In the genomic region with DNA sequence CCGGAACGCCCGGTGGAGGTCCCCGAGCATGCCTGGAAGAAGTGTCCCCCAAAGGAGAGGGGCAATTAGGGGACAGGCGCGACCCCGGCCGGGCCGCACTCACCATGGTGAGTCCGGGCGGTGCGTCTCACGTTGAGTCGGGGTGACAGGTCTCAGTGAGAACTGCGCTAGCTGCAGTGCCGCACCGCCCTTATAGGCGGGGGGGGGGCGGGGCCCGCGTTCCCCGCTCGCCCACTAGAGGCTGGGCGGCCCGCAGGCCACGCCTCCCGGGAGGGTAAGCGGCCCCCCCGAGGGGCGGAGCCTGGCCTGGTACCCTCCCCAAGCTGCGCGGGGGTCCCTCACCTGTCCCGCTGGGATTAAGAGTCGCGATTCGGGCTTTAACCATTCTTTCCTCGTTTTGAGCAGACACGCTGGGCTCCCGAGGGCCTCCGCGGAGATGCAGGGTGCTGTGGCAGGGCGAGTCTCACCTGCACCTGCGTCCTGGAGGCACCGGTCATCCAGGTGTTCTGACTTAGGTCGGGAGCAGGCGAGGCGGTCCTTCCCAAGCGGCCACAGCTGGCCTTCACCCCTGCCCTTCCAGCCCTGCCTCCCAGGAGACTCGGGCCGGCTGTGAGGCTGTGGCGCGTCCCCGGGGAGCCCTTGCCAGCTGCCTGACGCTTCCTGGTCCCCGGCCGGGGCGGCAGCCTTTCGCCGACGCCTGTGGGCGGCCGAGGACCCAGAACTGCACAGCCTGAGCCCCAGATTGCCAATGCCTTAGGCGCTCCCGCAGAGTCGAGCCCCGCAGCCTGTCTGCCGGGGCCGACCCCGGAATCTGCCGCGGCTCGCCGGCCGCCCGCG, we compare ENCODE assay signal across 1 cellular context.
A peak's percentile ranks its signal among the peaks of the same experiment; 100 is the strongest.
TF ChIP-seq lines count a peak whose summit lies in the region.

A gene (minus strand): TSS at position 166 of the 837 bp plus-strand sequence. CDS start 60 bp downstream, at position 106.

TF ChIP-seq in HepG2, 621 proteins besides CTCF, POLR2A, EP300 and RAD21 (continued from another document and continues in another):
- TF ChIP-seq, protein P1, sequence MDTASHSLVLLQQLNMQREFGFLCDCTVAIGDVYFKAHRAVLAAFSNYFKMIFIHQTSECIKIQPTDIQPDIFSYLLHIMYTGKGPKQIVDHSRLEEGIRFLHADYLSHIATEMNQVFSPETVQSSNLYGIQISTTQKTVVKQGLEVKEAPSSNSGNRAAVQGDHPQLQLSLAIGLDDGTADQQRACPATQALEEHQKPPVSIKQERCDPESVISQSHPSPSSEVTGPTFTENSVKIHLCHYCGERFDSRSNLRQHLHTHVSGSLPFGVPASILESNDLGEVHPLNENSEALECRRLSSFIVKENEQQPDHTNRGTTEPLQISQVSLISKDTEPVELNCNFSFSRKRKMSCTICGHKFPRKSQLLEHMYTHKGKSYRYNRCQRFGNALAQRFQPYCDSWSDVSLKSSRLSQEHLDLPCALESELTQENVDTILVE (CRISPR knock-in tag; IDR thresholded peaks at IDR 0.05), result no peak
- TF ChIP-seq, protein P2, sequence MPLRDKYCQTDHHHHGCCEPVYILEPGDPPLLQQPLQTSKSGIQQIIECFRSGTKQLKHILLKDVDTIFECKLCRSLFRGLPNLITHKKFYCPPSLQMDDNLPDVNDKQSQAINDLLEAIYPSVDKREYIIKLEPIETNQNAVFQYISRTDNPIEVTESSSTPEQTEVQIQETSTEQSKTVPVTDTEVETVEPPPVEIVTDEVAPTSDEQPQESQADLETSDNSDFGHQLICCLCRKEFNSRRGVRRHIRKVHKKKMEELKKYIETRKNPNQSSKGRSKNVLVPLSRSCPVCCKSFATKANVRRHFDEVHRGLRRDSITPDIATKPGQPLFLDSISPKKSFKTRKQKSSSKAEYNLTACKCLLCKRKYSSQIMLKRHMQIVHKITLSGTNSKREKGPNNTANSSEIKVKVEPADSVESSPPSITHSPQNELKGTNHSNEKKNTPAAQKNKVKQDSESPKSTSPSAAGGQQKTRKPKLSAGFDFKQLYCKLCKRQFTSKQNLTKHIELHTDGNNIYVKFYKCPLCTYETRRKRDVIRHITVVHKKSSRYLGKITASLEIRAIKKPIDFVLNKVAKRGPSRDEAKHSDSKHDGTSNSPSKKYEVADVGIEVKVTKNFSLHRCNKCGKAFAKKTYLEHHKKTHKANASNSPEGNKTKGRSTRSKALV (CRISPR knock-in tag; IDR thresholded peaks at IDR 0.05), result peak; percentile 76
- TF ChIP-seq ZSCAN12 (CRISPR knock-in tag; IDR thresholded peaks at IDR 0.05) (0 out of 2 replicates have a peak, but pooled peaks have one; percentile 55), CBX5 (CRISPR knock-in tag; IDR thresholded peaks at IDR 0.05; ENCODE audit: borderline replicate concordance) (0 out of 2 replicates have a peak, but pooled peaks have one; percentile 17), GTF2F1 (IDR thresholded peaks at IDR 0.05; ENCODE audit: low read length) (no peak), SRF (IDR thresholded peaks at IDR 0.05; ENCODE audit: low read depth, low read length) (no peak), ARNT (IDR thresholded peaks at IDR 0.05) (no peak), SP4 (CRISPR knock-in tag; IDR thresholded peaks at IDR 0.05) (peak; percentile 86), HNRNPUL1 (IDR thresholded peaks at IDR 0.05; ENCODE audit: low read depth, low read length) (no peak), ZNF678 (CRISPR knock-in tag; IDR thresholded peaks at IDR 0.05) (no peak), CEBPG (CRISPR knock-in tag; IDR thresholded peaks at IDR 0.05) (no peak), ZNF780A (CRISPR knock-in tag; IDR thresholded peaks at IDR 0.05) (no peak)
- TF ChIP-seq, protein P3, sequence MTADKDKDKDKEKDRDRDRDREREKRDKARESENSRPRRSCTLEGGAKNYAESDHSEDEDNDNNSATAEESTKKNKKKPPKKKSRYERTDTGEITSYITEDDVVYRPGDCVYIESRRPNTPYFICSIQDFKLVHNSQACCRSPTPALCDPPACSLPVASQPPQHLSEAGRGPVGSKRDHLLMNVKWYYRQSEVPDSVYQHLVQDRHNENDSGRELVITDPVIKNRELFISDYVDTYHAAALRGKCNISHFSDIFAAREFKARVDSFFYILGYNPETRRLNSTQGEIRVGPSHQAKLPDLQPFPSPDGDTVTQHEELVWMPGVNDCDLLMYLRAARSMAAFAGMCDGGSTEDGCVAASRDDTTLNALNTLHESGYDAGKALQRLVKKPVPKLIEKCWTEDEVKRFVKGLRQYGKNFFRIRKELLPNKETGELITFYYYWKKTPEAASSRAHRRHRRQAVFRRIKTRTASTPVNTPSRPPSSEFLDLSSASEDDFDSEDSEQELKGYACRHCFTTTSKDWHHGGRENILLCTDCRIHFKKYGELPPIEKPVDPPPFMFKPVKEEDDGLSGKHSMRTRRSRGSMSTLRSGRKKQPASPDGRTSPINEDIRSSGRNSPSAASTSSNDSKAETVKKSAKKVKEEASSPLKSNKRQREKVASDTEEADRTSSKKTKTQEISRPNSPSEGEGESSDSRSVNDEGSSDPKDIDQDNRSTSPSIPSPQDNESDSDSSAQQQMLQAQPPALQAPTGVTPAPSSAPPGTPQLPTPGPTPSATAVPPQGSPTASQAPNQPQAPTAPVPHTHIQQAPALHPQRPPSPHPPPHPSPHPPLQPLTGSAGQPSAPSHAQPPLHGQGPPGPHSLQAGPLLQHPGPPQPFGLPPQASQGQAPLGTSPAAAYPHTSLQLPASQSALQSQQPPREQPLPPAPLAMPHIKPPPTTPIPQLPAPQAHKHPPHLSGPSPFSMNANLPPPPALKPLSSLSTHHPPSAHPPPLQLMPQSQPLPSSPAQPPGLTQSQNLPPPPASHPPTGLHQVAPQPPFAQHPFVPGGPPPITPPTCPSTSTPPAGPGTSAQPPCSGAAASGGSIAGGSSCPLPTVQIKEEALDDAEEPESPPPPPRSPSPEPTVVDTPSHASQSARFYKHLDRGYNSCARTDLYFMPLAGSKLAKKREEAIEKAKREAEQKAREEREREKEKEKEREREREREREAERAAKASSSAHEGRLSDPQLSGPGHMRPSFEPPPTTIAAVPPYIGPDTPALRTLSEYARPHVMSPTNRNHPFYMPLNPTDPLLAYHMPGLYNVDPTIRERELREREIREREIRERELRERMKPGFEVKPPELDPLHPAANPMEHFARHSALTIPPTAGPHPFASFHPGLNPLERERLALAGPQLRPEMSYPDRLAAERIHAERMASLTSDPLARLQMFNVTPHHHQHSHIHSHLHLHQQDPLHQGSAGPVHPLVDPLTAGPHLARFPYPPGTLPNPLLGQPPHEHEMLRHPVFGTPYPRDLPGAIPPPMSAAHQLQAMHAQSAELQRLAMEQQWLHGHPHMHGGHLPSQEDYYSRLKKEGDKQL (CRISPR knock-in tag; IDR thresholded peaks at IDR 0.05; ENCODE audit: low read depth), result no peak
- TF ChIP-seq, protein P4, sequence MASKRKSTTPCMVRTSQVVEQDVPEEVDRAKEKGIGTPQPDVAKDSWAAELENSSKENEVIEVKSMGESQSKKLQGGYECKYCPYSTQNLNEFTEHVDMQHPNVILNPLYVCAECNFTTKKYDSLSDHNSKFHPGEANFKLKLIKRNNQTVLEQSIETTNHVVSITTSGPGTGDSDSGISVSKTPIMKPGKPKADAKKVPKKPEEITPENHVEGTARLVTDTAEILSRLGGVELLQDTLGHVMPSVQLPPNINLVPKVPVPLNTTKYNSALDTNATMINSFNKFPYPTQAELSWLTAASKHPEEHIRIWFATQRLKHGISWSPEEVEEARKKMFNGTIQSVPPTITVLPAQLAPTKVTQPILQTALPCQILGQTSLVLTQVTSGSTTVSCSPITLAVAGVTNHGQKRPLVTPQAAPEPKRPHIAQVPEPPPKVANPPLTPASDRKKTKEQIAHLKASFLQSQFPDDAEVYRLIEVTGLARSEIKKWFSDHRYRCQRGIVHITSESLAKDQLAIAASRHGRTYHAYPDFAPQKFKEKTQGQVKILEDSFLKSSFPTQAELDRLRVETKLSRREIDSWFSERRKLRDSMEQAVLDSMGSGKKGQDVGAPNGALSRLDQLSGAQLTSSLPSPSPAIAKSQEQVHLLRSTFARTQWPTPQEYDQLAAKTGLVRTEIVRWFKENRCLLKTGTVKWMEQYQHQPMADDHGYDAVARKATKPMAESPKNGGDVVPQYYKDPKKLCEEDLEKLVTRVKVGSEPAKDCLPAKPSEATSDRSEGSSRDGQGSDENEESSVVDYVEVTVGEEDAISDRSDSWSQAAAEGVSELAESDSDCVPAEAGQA (IDR thresholded peaks at IDR 0.05; ENCODE audit: low read depth), result 0 out of 2 replicates have a peak, but pooled peaks have one; percentile 3
- TF ChIP-seq, protein P4 (CRISPR knock-in tag; IDR thresholded peaks at IDR 0.05; ENCODE audit: borderline replicate concordance), result no peak
- TF ChIP-seq, protein P5, sequence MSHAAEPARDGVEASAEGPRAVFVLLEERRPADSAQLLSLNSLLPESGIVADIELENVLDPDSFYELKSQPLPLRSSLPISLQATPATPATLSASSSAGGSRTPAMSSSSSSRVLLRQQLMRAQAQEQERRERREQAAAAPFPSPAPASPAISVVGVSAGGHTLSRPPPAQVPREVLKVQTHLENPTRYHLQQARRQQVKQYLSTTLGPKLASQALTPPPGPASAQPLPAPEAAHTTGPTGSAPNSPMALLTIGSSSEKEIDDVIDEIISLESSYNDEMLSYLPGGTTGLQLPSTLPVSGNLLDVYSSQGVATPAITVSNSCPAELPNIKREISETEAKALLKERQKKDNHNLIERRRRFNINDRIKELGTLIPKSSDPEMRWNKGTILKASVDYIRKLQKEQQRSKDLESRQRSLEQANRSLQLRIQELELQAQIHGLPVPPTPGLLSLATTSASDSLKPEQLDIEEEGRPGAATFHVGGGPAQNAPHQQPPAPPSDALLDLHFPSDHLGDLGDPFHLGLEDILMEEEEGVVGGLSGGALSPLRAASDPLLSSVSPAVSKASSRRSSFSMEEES (CRISPR knock-in tag; IDR thresholded peaks at IDR 0.05), result no peak
- TF ChIP-seq, protein P6, sequence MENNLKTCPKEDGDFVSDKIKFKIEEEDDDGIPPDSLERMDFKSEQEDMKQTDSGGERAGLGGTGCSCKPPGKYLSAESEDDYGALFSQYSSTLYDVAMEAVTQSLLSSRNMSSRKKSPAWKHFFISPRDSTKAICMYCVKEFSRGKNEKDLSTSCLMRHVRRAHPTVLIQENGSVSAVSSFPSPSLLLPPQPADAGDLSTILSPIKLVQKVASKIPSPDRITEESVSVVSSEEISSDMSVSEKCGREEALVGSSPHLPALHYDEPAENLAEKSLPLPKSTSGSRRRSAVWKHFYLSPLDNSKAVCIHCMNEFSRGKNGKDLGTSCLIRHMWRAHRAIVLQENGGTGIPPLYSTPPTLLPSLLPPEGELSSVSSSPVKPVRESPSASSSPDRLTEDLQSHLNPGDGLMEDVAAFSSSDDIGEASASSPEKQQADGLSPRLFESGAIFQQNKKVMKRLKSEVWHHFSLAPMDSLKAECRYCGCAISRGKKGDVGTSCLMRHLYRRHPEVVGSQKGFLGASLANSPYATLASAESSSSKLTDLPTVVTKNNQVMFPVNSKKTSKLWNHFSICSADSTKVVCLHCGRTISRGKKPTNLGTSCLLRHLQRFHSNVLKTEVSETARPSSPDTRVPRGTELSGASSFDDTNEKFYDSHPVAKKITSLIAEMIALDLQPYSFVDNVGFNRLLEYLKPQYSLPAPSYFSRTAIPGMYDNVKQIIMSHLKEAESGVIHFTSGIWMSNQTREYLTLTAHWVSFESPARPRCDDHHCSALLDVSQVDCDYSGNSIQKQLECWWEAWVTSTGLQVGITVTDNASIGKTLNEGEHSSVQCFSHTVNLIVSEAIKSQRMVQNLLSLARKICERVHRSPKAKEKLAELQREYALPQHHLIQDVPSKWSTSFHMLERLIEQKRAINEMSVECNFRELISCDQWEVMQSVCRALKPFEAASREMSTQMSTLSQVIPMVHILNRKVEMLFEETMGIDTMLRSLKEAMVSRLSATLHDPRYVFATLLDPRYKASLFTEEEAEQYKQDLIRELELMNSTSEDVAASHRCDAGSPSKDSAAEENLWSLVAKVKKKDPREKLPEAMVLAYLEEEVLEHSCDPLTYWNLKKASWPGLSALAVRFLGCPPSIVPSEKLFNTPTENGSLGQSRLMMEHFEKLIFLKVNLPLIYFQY (CRISPR knock-in tag; IDR thresholded peaks at IDR 0.05; ENCODE audit: borderline replicate concordance), result peak; percentile 12; the same call in 1 of the 2 replicates
- TF ChIP-seq, protein P7, sequence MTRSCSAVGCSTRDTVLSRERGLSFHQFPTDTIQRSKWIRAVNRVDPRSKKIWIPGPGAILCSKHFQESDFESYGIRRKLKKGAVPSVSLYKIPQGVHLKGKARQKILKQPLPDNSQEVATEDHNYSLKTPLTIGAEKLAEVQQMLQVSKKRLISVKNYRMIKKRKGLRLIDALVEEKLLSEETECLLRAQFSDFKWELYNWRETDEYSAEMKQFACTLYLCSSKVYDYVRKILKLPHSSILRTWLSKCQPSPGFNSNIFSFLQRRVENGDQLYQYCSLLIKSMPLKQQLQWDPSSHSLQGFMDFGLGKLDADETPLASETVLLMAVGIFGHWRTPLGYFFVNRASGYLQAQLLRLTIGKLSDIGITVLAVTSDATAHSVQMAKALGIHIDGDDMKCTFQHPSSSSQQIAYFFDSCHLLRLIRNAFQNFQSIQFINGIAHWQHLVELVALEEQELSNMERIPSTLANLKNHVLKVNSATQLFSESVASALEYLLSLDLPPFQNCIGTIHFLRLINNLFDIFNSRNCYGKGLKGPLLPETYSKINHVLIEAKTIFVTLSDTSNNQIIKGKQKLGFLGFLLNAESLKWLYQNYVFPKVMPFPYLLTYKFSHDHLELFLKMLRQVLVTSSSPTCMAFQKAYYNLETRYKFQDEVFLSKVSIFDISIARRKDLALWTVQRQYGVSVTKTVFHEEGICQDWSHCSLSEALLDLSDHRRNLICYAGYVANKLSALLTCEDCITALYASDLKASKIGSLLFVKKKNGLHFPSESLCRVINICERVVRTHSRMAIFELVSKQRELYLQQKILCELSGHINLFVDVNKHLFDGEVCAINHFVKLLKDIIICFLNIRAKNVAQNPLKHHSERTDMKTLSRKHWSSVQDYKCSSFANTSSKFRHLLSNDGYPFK (CRISPR knock-in tag; IDR thresholded peaks at IDR 0.05; ENCODE audit: borderline replicate concordance), result no peak; the same call in 1 of the 2 replicates
